Comparison of ENCODE assay signal across 11 cellular contexts in the genomic region with DNA sequence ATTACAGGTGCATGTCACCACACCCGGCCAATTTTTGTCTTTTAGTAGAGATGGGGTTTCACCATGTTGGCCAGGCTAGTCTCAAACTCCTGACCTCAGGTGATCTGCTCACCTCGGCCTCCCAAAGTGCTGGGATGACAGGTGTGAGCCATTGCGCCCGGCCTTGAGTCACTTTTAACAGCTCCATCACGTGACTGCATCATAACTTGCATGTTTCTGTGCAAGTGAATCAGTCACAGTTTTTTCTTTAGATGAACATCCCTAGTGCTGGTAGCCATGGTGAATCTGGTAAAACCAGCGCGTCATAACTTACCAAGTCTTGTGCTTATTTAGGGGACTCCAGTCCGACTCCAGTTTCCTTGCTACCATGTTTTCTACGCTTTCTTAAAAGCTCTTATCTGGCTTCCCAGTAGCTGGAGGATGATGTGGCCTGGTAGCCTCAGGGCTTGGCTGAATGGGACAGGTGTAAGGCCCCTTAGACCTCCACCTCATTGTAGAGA. TPM values are rescaled to one million over a fixed set of nuclear protein-coding genes. Genes with fewer than 3 reads are reported as not detected.
"Had no signal": no experiment of that assay in that cellular context is flagged by ENCODE, and none has a peak within 500 bp of the region (broad histone marks: within the 10 kb centered on the region; RNA-seq: fewer than 3 reads in every experiment).

No MANE protein-coding gene starts in this region.

- FAIRE-seq: H1, H54 had no signal

- H2AFZ ChIP-seq: GM23248, GM23338 had no signal

- H3K4me2 ChIP-seq: GM23338 had no signal

- H3K4me1 ChIP-seq: HAP-1 had no signal

- H3K9me3 ChIP-seq: HAP-1 had no signal

- H3K36me3 ChIP-seq: HAP-1 had no signal

- ATAC-seq: GM23338, HCT116 had no signal

- H3K27ac ChIP-seq: GM23248 had no signal

- DNase-seq: GM23248, GOT3, H9, HCEC 1CT, HFFc6 had no signal

- H3K9ac ChIP-seq: GM23248 had no signal

- H3K4me3 ChIP-seq: GM23248, GM23338, HAP-1 had no signal

RNA-seq across cellular contexts. Expression of gene PCARE, which starts 33.1 kb away (rescaled TPM):
- total RNA-seq: GM23248, GM23338, H1, H4, H9, HFFc6 had no signal
- polyA plus RNA-seq: GM23248, GM23338, H1 had no signal
